ENCODE assay signal across 8 cellular contexts in the genomic region with DNA sequence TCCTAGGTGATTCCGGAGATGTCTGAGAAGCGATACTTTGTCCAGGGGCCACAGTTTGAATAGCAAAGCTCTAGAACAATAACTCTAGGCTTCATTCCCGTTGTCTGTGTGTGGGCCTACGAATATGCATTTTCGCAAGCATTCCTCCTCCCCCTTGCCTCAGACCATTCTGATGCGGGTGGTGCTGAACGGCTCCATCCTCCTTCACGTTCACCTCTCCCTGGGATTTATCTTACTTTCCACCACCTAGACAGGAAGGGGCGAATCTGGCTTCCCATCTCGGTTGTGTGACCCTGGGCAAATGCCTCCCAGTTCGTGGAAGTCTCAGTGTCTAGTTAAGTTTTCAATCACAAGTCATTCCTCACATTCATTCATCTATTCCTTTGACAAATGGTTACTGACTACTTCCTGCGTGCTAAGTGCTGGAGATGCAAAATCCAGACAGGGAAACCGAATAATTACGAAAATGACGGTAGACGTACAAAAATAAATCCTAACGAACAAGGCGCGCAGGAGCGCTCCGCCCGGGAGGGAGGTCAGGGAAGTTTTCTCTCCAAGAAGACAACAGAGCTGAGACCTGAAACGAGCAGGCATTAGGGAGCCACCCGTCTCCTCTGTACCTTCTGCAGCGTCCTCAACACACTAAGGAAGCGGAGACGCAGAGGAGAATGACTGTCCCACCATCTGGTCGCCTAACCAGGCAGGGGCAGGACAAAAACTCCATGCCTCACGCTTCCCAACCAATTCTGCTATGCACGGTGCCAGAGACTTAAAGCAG. TPM values are rescaled to one million over a fixed set of nuclear protein-coding genes. Genes with fewer than 3 reads are reported as not detected.
DNase-seq lines count a peak whose midpoint lies in the region; ATAC-seq and TF ChIP-seq lines count a peak whose summit lies in the region.

No MANE protein-coding gene starts in this region.

- H3K4me3 ChIP-seq in iPS DF 6.9 (ENCODE audit: low read length), result peak overlapping the region; percentile 42; the same call in 1 of the 2 replicates

- H3K4me1 Mint-ChIP-seq in activated CD4-positive, alpha-beta memory T cell treated with anti-CD3 and anti-CD28 coated beads, Interleukin-2, amount 10 ng/mL, durations not matched to agents 7 days and 5 days, result peaks cover 37% of the 10 kb centered on the region
- H3K4me1 Mint-ChIP-seq in stimulated activated naive B cell treated with anti-CD40 and anti-IgM and Interleukin-4, amounts not matched to agents 10 μg/mL and 1 μg/mL and 100 μg/mL, for 72 hours, result peaks cover 27 to 41% of the 10 kb centered on the region in 2 donors

- no peaks in the 10 kb centered on the region for H3K27me3 Mint-ChIP-seq in activated CD4-positive, alpha-beta memory T cell treated with anti-CD3 and anti-CD28 coated beads, Interleukin-2, amount 10 ng/mL, durations not matched to agents 7 days and 5 days
- no peaks in the 10 kb centered on the region for H3K27me3 Mint-ChIP-seq in stimulated activated naive B cell treated with anti-CD40 and anti-IgM and Interleukin-4, amounts not matched to agents 10 μg/mL and 1 μg/mL and 100 μg/mL, for 72 hours

- peak overlapping the region; percentile 82 for H3K4me3 Mint-ChIP-seq in activated CD4-positive, alpha-beta memory T cell treated with anti-CD3 and anti-CD28 coated beads, Interleukin-2, amount 10 ng/mL, durations not matched to agents 7 days and 5 days
- H3K4me3 Mint-ChIP-seq in stimulated activated naive B cell treated with anti-CD40 and anti-IgM and Interleukin-4, amounts not matched to agents 10 μg/mL and 1 μg/mL and 100 μg/mL, for 72 hours, result peak overlapping the region; percentile 81 to 85

- H3K9me3 Mint-ChIP-seq in activated CD4-positive, alpha-beta memory T cell treated with anti-CD3 and anti-CD28 coated beads, Interleukin-2, amount 10 ng/mL, durations not matched to agents 7 days and 5 days, result no peaks in the 10 kb centered on the region
- no peaks in the 10 kb centered on the region for H3K9me3 Mint-ChIP-seq in stimulated activated naive B cell treated with anti-CD40 and anti-IgM and Interleukin-4, amounts not matched to agents 10 μg/mL and 1 μg/mL and 100 μg/mL, for 72 hours

- H3K36me3 Mint-ChIP-seq in activated CD4-positive, alpha-beta memory T cell treated with anti-CD3 and anti-CD28 coated beads, Interleukin-2, amount 10 ng/mL, durations not matched to agents 7 days and 5 days (ENCODE audit: low read depth), result peaks cover 19% of the 10 kb centered on the region
- H3K36me3 Mint-ChIP-seq in stimulated activated naive B cell treated with anti-CD40 and anti-IgM and Interleukin-4, amounts not matched to agents 10 μg/mL and 1 μg/mL and 100 μg/mL, for 72 hours, result peaks cover 22 to 32% of the 10 kb centered on the region in 2 donors

- peak overlapping the region; percentile 83 for H3K27ac Mint-ChIP-seq in activated CD4-positive, alpha-beta memory T cell treated with anti-CD3 and anti-CD28 coated beads, Interleukin-2, amount 10 ng/mL, durations not matched to agents 7 days and 5 days
- H3K27ac Mint-ChIP-seq in stimulated activated naive B cell treated with anti-CD40 and anti-IgM and Interleukin-4, amounts not matched to agents 10 μg/mL and 1 μg/mL and 100 μg/mL, for 72 hours, result peak overlapping the region; percentile 92

- CTCF ChIA-PET in activated CD4-positive, alpha-beta memory T cell treated with anti-CD3 and anti-CD28 coated beads, Interleukin-2, amount 10 ng/mL, durations not matched to agents 7 days and 5 days (lab: Charles Lee), result interaction anchor here (0.9 to 2.4 kb wide), 12 partner anchors 21 to 302 kb away, joined by 3 to 24 read pairs (median 5); a partner anchor contains a TSS

- no peaks in the 10 kb centered on the region for H3K27me3 ChIP-seq in iPS DF 6.9 (ENCODE audit: control insufficient read depth, insufficient read depth, low read length)

- POLR2A ChIA-PET in activated CD4-positive, alpha-beta memory T cell treated with anti-CD3 and anti-CD28 coated beads, Interleukin-2, amount 10 ng/mL, durations not matched to agents 7 days and 5 days (lab: Charles Lee), result interaction anchor here (1.2 to 4.5 kb wide), 15 partner anchors 12 to 381 kb away, joined by 3 to 66 read pairs (median 8); a partner anchor contains a TSS

- H3K36me3 ChIP-seq in iPS DF 6.9 (ENCODE audit: control insufficient read depth, insufficient read depth, low read length), result peaks cover 4% of the 10 kb centered on the region; the same call in 1 of the 2 replicates

- peaks cover 4% of the 10 kb centered on the region; the same call in 1 of the 2 replicates for H3K4me1 ChIP-seq in iPS DF 6.9 (ENCODE audit: control insufficient read depth, insufficient read depth, low read length)

- ATAC-seq in GM21737 (IDR thresholded peaks at IDR 0.05; ENCODE audit: unreplicated experiment), result peak; percentile 0
- ATAC-seq in stimulated activated naive B cell treated with anti-CD40 and anti-IgM and Interleukin-4, amounts not matched to agents 10 μg/mL and 1 μg/mL and 100 μg/mL, for 72 hours (replicated peaks), result no peak
- no peak for ATAC-seq in HG02623 (IDR thresholded peaks at IDR 0.05; ENCODE audit: unreplicated experiment)
- ATAC-seq in GM18505 (IDR thresholded peaks at IDR 0.05; ENCODE audit: unreplicated experiment), result no peak

- no CpG with 5 or more reads among the region's 30 CpGs for WGBS in iPS DF 6.9 (ENCODE audit: insufficient coverage, insufficient read length)

- TF ChIP-seq POLR2A in GM18505 (IDR thresholded peaks at IDR 0.05; ENCODE audit: borderline replicate concordance, extremely low read depth, insufficient read depth, insufficient read length), result no peak

- DNase-seq in AG20443 (ENCODE audit: low spot score) (peak; percentile 43), iPS DF 6.9 (ENCODE audit: low read depth, low spot score) (no peak), DMS153 treated with DMSO at 0.1 percent for 48 hours (lab: John Stamatoyannopoulos, UW; ENCODE audit: unreplicated experiment) (no peak)
- no peak for DNase-seq in activated CD4-positive, alpha-beta memory T cell treated with anti-CD3 and anti-CD28 coated beads, Interleukin-2, amount 10 ng/mL, durations not matched to agents 7 days and 5 days
- no peak for DNase-seq in stimulated activated naive B cell treated with anti-CD40 and anti-IgM and Interleukin-4, amounts not matched to agents 10 μg/mL and 1 μg/mL and 100 μg/mL, for 72 hours

- no peaks in the 10 kb centered on the region for H3K9me3 ChIP-seq in iPS DF 6.9 (ENCODE audit: control insufficient read depth, insufficient read depth, low read length)

- H3K27ac ChIP-seq in iPS DF 6.9 (ENCODE audit: low read length), result no peak overlapping the region

RNA-seq across cellular contexts. Expression of a gene that starts 1.3 kb away (rescaled TPM):
- total RNA-seq in activated CD4-positive, alpha-beta memory T cell treated with anti-CD3 and anti-CD28 coated beads, Interleukin-2, amount 10 ng/mL, durations not matched to agents 7 days and 5 days, result 10 to 100 TPM; 62.6 to 66.9 TPM

RNA-seq across cellular contexts. Expression of a gene that starts 20.7 kb away (rescaled TPM):
- 10 to 100 TPM; 53.5 to 55.0 TPM for total RNA-seq in activated CD4-positive, alpha-beta memory T cell treated with anti-CD3 and anti-CD28 coated beads, Interleukin-2, amount 10 ng/mL, durations not matched to agents 7 days and 5 days

RNA-seq across cellular contexts. Expression of a gene that starts 20.8 kb away (rescaled TPM):
- 10 to 100 TPM; 44.4 to 47.1 TPM for total RNA-seq in activated CD4-positive, alpha-beta memory T cell treated with anti-CD3 and anti-CD28 coated beads, Interleukin-2, amount 10 ng/mL, durations not matched to agents 7 days and 5 days

RNA-seq across cellular contexts. Expression of a gene that starts 23.2 kb away (rescaled TPM):
- total RNA-seq in activated CD4-positive, alpha-beta memory T cell treated with anti-CD3 and anti-CD28 coated beads, Interleukin-2, amount 10 ng/mL, durations not matched to agents 7 days and 5 days, result 1 to 10 TPM; 8.3 to 9.2 TPM

RNA-seq across cellular contexts. Expression of a gene that starts 33.6 kb away (rescaled TPM):
- total RNA-seq in activated CD4-positive, alpha-beta memory T cell treated with anti-CD3 and anti-CD28 coated beads, Interleukin-2, amount 10 ng/mL, durations not matched to agents 7 days and 5 days, result 100 to 1,000 TPM; 115 to 116 TPM
